ENCODE assay signal across 15 cellular contexts in genomic region chr5:141945511-141946024, GRCh38. TPM values are rescaled to one million over a fixed set of nuclear protein-coding genes. Genes with fewer than 3 reads are reported as not detected.
DNase-seq lines count a peak whose midpoint lies in the region; ATAC-seq and TF ChIP-seq lines count a peak whose summit lies in the region.
"Had no signal": no experiment of that assay in that cellular context is flagged by ENCODE, and none has a peak within 500 bp of the region (broad histone marks: within the 10 kb centered on the region; RNA-seq: fewer than 3 reads in every experiment).

No MANE protein-coding gene starts in this region.

- WGBS in heart right ventricle, 2 donors: 39 to 42% methylated on average over 25 of the region's 25 CpGs
- no CpG with 5 or more reads among the region's 25 CpGs for WGBS in mesendoderm (ENCODE audit: extremely low coverage, insufficient coverage, low lambda C conversion rate)
- WGBS in prostate gland: 33% methylated on average over 22 of the region's 25 CpGs
- 35 to 50% methylated on average over 25 of the region's 25 CpGs for WGBS in lower leg skin, 2 donors

- H3K4me1 ChIP-seq in adipocyte (ENCODE audit: control insufficient read depth, insufficient read depth, low read length) (peaks cover 21% of the 10 kb centered on the region), heart right ventricle (peaks cover 2 to 87% (median 66%) of the 10 kb centered on the region in 9 donors), mesendoderm (ENCODE audit: control insufficient read depth, low read depth, low read length) (no peaks in the 10 kb centered on the region), prostate gland (replicated peaks) (no peaks in the 10 kb centered on the region)

- no peak overlapping the region for H3K4me2 ChIP-seq in mesendoderm (ENCODE audit: low read length)

- H3K9me3 ChIP-seq in adipocyte (ENCODE audit: control insufficient read depth, low read length) (no peaks in the 10 kb centered on the region), heart right ventricle (no peaks in the 10 kb centered on the region), prostate gland (no peaks in the 10 kb centered on the region)
- H3K9me3 ChIP-seq: ascending aorta, SJSA1 had no signal

- no peak overlapping the region for H3K23ac ChIP-seq in mesendoderm (ENCODE audit: low read length)

- no peak overlapping the region for H4K5ac ChIP-seq in mesendoderm (ENCODE audit: low read length)

- no peaks in the 10 kb centered on the region for H3K4me1 Mint-ChIP-seq in activated T-cell treated with anti-CD3 and anti-CD28 coated beads, Interleukin-2, amount 50 U/mL, for 72 hours (ENCODE audit: low read depth)

- ATAC-seq in heart right ventricle (peak; percentile 16 to 46 (median 34)), GM21737 (IDR thresholded peaks at IDR 0.05; ENCODE audit: unreplicated experiment) (no peak)
- no peak for ATAC-seq in activated T-cell treated with anti-CD3 and anti-CD28 coated beads, Interleukin-2, amount 50 U/mL, for 72 hours (replicated peaks in 1 of 2)
- ATAC-seq: activated CD4-positive, CD25-positive, alpha-beta regulatory T cell treated with anti-CD3 and anti-CD28 coated beads, Interleukin-2, amount 50 U/mL, for 24 hours had no signal

- peak; percentile 32 for DNase-seq in AG08395 (ENCODE audit: low spot score)
- peak; percentile 8 for DNase-seq in adipocyte (ENCODE audit: low read depth)
- peak; percentile 26 to 42 for DNase-seq in heart right ventricle
- peak; percentile 37 for DNase-seq in mesendoderm
- DNase-seq in prostate gland (ENCODE audit: low spot score): no peak
- no peak for DNase-seq in activated T-cell treated with anti-CD3 and anti-CD28 coated beads, Interleukin-2, amount 50 U/mL, for 72 hours
- DNase-seq in lower leg skin (ENCODE audit: low spot score in 2 of 2): no peak
- DNase-seq: activated T-cell treated with anti-CD3 and anti-CD28 coated beads for 4 hours, Calu3, NCI-H1930, trophoblast cell had no signal

- H2AK5ac ChIP-seq in mesendoderm (ENCODE audit: low read length): no peak overlapping the region

- H3K4me3 ChIP-seq in adipocyte (ENCODE audit: low read length): no peak overlapping the region
- no peak overlapping the region for H3K4me3 ChIP-seq in heart right ventricle
- H3K4me3 ChIP-seq in mesendoderm (ENCODE audit: low read length): no peak overlapping the region
- no peak overlapping the region for H3K4me3 ChIP-seq in prostate gland
- H3K4me3 ChIP-seq in lower leg skin (ENCODE audit: low read depth, poor library complexity, severe bottlenecking): no peak overlapping the region
- H3K4me3 ChIP-seq: ascending aorta, SJSA1 had no signal

- TF ChIP-seq POLR2A in prostate gland (IDR thresholded peaks at IDR 0.05): no peak
- TF ChIP-seq POLR2A in lower leg skin (IDR thresholded peaks at IDR 0.05): no peak

- H3K36me3 Mint-ChIP-seq in activated T-cell treated with anti-CD3 and anti-CD28 coated beads, Interleukin-2, amount 50 U/mL, for 72 hours (ENCODE audit: insufficient read depth in 2 of 2): no peaks in the 10 kb centered on the region

- H3K27ac ChIP-seq in heart right ventricle: peak overlapping the region in 7 of 10 donors; percentile 9 to 63 (median 49)
- no peak overlapping the region for H3K27ac ChIP-seq in mesendoderm (ENCODE audit: low read depth, low read length)
- H3K27ac ChIP-seq in prostate gland: no peak overlapping the region
- H3K27ac ChIP-seq: ascending aorta, SJSA1 had no signal

- TF ChIP-seq CTCF in heart right ventricle (IDR thresholded peaks at IDR 0.05) (no peak), prostate gland (IDR thresholded peaks at IDR 0.05) (no peak), lower leg skin (IDR thresholded peaks at IDR 0.05) (no peak)

- H3K36me3 ChIP-seq in adipocyte (ENCODE audit: control insufficient read depth, insufficient read depth, low read length, severe bottlenecking): no peaks in the 10 kb centered on the region
- peaks cover 0 to 66% (median 3%) of the 10 kb centered on the region in 9 donors for H3K36me3 ChIP-seq in heart right ventricle
- H3K36me3 ChIP-seq in mesendoderm (ENCODE audit: control insufficient read depth, insufficient read depth, low read length): no peaks in the 10 kb centered on the region
- H3K36me3 ChIP-seq in prostate gland: no peaks in the 10 kb centered on the region
- H3K36me3 ChIP-seq: ascending aorta had no signal

- no peak overlapping the region for H4K8ac ChIP-seq in mesendoderm (ENCODE audit: low read depth, low read length)

- H3K27ac Mint-ChIP-seq in activated T-cell treated with anti-CD3 and anti-CD28 coated beads, Interleukin-2, amount 50 U/mL, for 72 hours: no peak overlapping the region

- no peaks in the 10 kb centered on the region for H3K9me3 Mint-ChIP-seq in activated T-cell treated with anti-CD3 and anti-CD28 coated beads, Interleukin-2, amount 50 U/mL, for 72 hours

- no peaks in the 10 kb centered on the region for H3K27me3 Mint-ChIP-seq in activated T-cell treated with anti-CD3 and anti-CD28 coated beads, Interleukin-2, amount 50 U/mL, for 72 hours (ENCODE audit: low read depth)

- H3K4me3 Mint-ChIP-seq in activated T-cell treated with anti-CD3 and anti-CD28 coated beads, Interleukin-2, amount 50 U/mL, for 72 hours: no peak overlapping the region

- intact Hi-C loops in heart right ventricle (cut with DNase I): no loop called here
- intact Hi-C loops in prostate gland (cut with DNase I): no loop called here
- intact Hi-C loops in lower leg skin (cut with DNase I; ENCODE audit: low total_unique reads): no loop called here

- no peak overlapping the region for H2BK120ac ChIP-seq in mesendoderm (ENCODE audit: low read depth, low read length)

- no peak overlapping the region for H3K9ac ChIP-seq in adipocyte (ENCODE audit: low read length)
- no peak overlapping the region for H3K9ac ChIP-seq in mesendoderm (ENCODE audit: low read length)

- no peak overlapping the region for H3K18ac ChIP-seq in mesendoderm (ENCODE audit: low read length)

- no peaks in the 10 kb centered on the region for H3K79me2 ChIP-seq in mesendoderm (ENCODE audit: control insufficient read depth, insufficient read depth, low read length)

- H3K27me3 ChIP-seq in adipocyte (replicated peaks; ENCODE audit: control insufficient read depth, insufficient read depth, low read length): peaks cover 4% of the 10 kb centered on the region
- no peaks in the 10 kb centered on the region for H3K27me3 ChIP-seq in heart right ventricle
- H3K27me3 ChIP-seq in mesendoderm (ENCODE audit: insufficient read depth, low read length, poor library complexity): no peaks in the 10 kb centered on the region
- no peaks in the 10 kb centered on the region for H3K27me3 ChIP-seq in prostate gland (replicated peaks; ENCODE audit: insufficient read depth)
- H3K27me3 ChIP-seq: ascending aorta, SJSA1 had no signal

- no peaks in the 10 kb centered on the region for H3K79me1 ChIP-seq in mesendoderm (ENCODE audit: low read length)

- no peak overlapping the region for H2BK15ac ChIP-seq in mesendoderm (replicated peaks; ENCODE audit: low read depth)

- no peak overlapping the region for H2BK5ac ChIP-seq in mesendoderm (ENCODE audit: low read length)

- no peak overlapping the region for H3K4ac ChIP-seq in mesendoderm (ENCODE audit: low read depth, low read length)

- H3K56ac ChIP-seq in mesendoderm (ENCODE audit: low read length): peak overlapping the region; percentile 54

RNA-seq across cellular contexts. Expression of gene PCDH12, which starts 12.4 kb away (rescaled TPM):
- total RNA-seq in heart right ventricle: 10 to 100 TPM in 5 of 10 donors, 1 to 10 TPM in 5; 4.9 to 16.6 (median 9.6) TPM
- 1 to 10 TPM; 3.6 to 3.7 TPM for polyA plus RNA-seq in heart right ventricle
- 0.06 TPM for polyA plus RNA-seq in mesendoderm (2013, experiment 1 of 2)
- 0.07 TPM for polyA plus RNA-seq in mesendoderm (2013, experiment 2 of 2)
- total RNA-seq in prostate gland: 1 to 10 TPM in 1 of 2 donors, under 1 TPM in 1; 0.82 to 1.4 TPM
- total RNA-seq in activated T-cell treated with anti-CD3 and anti-CD28 coated beads, Interleukin-2, amount 50 U/mL, for 72 hours: under 1 TPM; 0.31 to 0.58 TPM
- total RNA-seq in lower leg skin: 1 to 10 TPM in 1 of 4 donors, under 1 TPM in 3; 0.34 to 1.5 (median 0.54) TPM
- total RNA-seq: Calu3, SJSA1 had no signal

RNA-seq across cellular contexts. Expression of gene DELE1, which starts 21.9 kb away (rescaled TPM):
- 100 to 1,000 TPM in 6 of 10 donors, 10 to 100 TPM in 4; 82.1 to 192 (median 141) TPM for total RNA-seq in heart right ventricle
- polyA plus RNA-seq in heart right ventricle: 10 to 100 TPM; 50.1 to 69.8 TPM
- polyA plus RNA-seq in mesendoderm (2013, experiment 1 of 2): 29.3 TPM
- polyA plus RNA-seq in mesendoderm (2013, experiment 2 of 2): 30.5 TPM
- 10 to 100 TPM; 66.7 to 98.1 TPM for total RNA-seq in prostate gland
- 10 to 100 TPM; 48.6 to 52.2 TPM for total RNA-seq in activated T-cell treated with anti-CD3 and anti-CD28 coated beads, Interleukin-2, amount 50 U/mL, for 72 hours
- total RNA-seq in lower leg skin: 10 to 100 TPM; 47.2 to 67.2 (median 49.2) TPM

RNA-seq across cellular contexts. Expression of gene RNF14, which starts 23.3 kb away (rescaled TPM):
- total RNA-seq in heart right ventricle (100 to 1,000 TPM in 6 of 10 donors, 10 to 100 TPM in 4; 84.6 to 130 (median 102) TPM), prostate gland (10 to 100 TPM; 40.8 to 66.9 TPM), lower leg skin (10 to 100 TPM; 32.2 to 57.3 (median 48.8) TPM)
- polyA plus RNA-seq in heart right ventricle: 10 to 100 TPM; 20.3 to 44.9 TPM
- polyA plus RNA-seq in mesendoderm (2013, experiment 1 of 2): 17.6 TPM
- 18.8 TPM for polyA plus RNA-seq in mesendoderm (2013, experiment 2 of 2)
- 10 to 100 TPM; 38.6 to 40.4 TPM for total RNA-seq in activated T-cell treated with anti-CD3 and anti-CD28 coated beads, Interleukin-2, amount 50 U/mL, for 72 hours

Comparison
In these comparisons a context has a peak if more than half of its experiments do, and no peak if none do; other contexts are left out.
1. DNase-seq: peak in AG08395 (single experiment), adipocyte (single experiment), heart right ventricle (2 of 2) and mesendoderm (single experiment); none in prostate gland (single experiment), activated T-cell treated with anti-CD3 and anti-CD28 coated beads, Interleukin-2, amount 50 U/mL, for 72 hours (0 of 2) and lower leg skin (0 of 2).
2. ATAC-seq: peak in heart right ventricle (8 of 8); none in activated T-cell treated with anti-CD3 and anti-CD28 coated beads, Interleukin-2, amount 50 U/mL, for 72 hours (0 of 2) and GM21737 (single experiment).
3. H3K27ac ChIP-seq: peak in heart right ventricle (7 of 10); none in mesendoderm (single experiment) and prostate gland (0 of 2).